Comparison of ENCODE assay signal across 22 cellular contexts in genomic region chr6:84758486-84758885, GRCh38. TPM values are rescaled to one million over a fixed set of nuclear protein-coding genes. Genes with fewer than 3 reads are reported as not detected.
"Had no signal": no experiment of that assay in that cellular context is flagged by ENCODE, and none has a peak within 500 bp of the region (broad histone marks: within the 10 kb centered on the region; RNA-seq: fewer than 3 reads in every experiment).

No MANE protein-coding gene starts in this region.

- H3K4me1 ChIP-seq: gastrocnemius medialis had no signal

- DNase-seq: activated CD4-positive, alpha-beta T cell treated with anti-CD3 and anti-CD28 coated beads, Interleukin-2, amount 50 U/mL, for 1 hour; activated naive CD4-positive, alpha-beta T cell; activated T-cell treated with anti-CD3 and anti-CD28 coated beads, Interleukin-2, amount 50 U/mL, for 24 hours; effector CD4-positive, alpha-beta T cell; gastrocnemius medialis; head of caudate nucleus; islet precursor cell; left cardiac atrium; lower lobe of right lung; naive B cell; occipital lobe; posterior cingulate gyrus; stimulated activated CD4-positive, alpha-beta T cell treated with anti-CD3 and anti-CD28 coated beads, Interleukin-15, amount 100 ng/mL, for 24 hours; stimulated activated naive CD4-positive, alpha-beta T cell; T-helper 2 cell; thyroid gland had no signal

- H3K36me3 ChIP-seq: cardiac muscle cell, gastrocnemius medialis, lower lobe of right lung, thyroid gland had no signal

- H3K27ac Mint-ChIP-seq: activated naive CD8-positive, alpha-beta T cell; activated T-cell treated with anti-CD3 and anti-CD28 coated beads, Interleukin-2, amount 50 U/mL, for 24 hours; activated T-helper 17 cell treated with anti-CD3 and anti-CD28 coated beads, Interleukin-2, amount 50 U/mL, for 72 hours; dendritic cell treated with granulocyte-macrophage colony-stimulating factor and Interleukin-4, amounts not matched to agents 40 ng/mL and 50 ng/mL, for 4 days; naive B cell had no signal

- H3K4me3 Mint-ChIP-seq: activated naive CD8-positive, alpha-beta T cell; activated T-cell treated with anti-CD3 and anti-CD28 coated beads, Interleukin-2, amount 50 U/mL, for 24 hours; activated T-helper 17 cell treated with anti-CD3 and anti-CD28 coated beads, Interleukin-2, amount 50 U/mL, for 72 hours; dendritic cell treated with granulocyte-macrophage colony-stimulating factor and Interleukin-4, amounts not matched to agents 40 ng/mL and 50 ng/mL, for 4 days; naive B cell had no signal

- H3K36me3 Mint-ChIP-seq: activated naive CD8-positive, alpha-beta T cell; naive B cell had no signal

- H3K4me3 ChIP-seq: cardiac muscle cell, gastrocnemius medialis, lower lobe of right lung, smooth muscle cell, thyroid gland had no signal

- H3K27ac ChIP-seq: cardiac muscle cell, gastrocnemius medialis, lower lobe of right lung, thyroid gland, VCaP had no signal

- H3K27me3 ChIP-seq: thyroid gland had no signal

- H3K4me2 ChIP-seq: smooth muscle cell had no signal

- H3K9me3 ChIP-seq: gastrocnemius medialis, lower lobe of right lung, thyroid gland had no signal

- H3K4me1 Mint-ChIP-seq: activated T-helper 17 cell treated with anti-CD3 and anti-CD28 coated beads, Interleukin-2, amount 50 U/mL, for 72 hours had no signal

- H3K9me3 Mint-ChIP-seq: activated T-cell treated with anti-CD3 and anti-CD28 coated beads, Interleukin-2, amount 50 U/mL, for 24 hours; activated T-helper 17 cell treated with anti-CD3 and anti-CD28 coated beads, Interleukin-2, amount 50 U/mL, for 72 hours; dendritic cell treated with granulocyte-macrophage colony-stimulating factor and Interleukin-4, amounts not matched to agents 40 ng/mL and 50 ng/mL, for 4 days had no signal

RNA-seq across cellular contexts. Expression of gene TBX18, which starts 5.9 kb away (rescaled TPM):
- total RNA-seq: activated T-helper 17 cell treated with anti-CD3 and anti-CD28 coated beads, Interleukin-2, amount 50 U/mL, for 72 hours had no signal
